In the genomic region with DNA sequence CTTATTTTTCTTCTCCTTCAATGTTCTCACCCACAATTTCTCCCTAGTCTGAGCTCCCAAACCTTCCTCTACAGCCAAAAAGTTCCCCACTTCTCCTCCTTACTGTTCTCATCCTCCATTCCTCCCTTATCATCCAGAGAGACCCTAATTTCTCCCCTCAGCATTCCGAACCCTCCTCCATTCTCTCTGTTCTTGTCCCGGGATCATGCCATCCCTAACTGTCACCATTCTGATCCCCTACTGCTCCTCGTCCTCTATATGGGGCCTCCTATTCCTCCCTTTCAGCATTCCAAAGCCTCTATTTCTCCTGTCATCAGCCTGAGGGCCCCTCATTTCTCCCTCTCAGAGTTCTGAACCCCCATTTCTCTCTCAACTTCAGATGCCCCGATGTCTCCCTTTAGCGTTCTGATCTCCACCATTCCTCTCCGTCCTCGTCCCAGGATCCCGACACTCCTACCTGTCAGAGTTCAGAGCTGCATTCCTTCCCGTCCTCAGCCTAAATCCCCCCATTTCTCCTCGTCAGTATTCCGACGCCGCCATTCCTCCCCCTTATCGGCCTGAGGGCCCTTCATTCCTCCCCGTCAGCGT, we compare ENCODE assay signal across 8 cellular contexts. TPM values are rescaled to one million over a fixed set of nuclear protein-coding genes. Genes with fewer than 3 reads are reported as not detected.
A peak's percentile ranks its signal among the peaks of the same experiment; 100 is the strongest.
DNase-seq lines count a peak whose midpoint lies in the region; ATAC-seq, FAIRE-seq and TF ChIP-seq lines count a peak whose summit lies in the region.

No MANE protein-coding gene starts in this region.

- peaks cover 13 to 70% (median 23%) of the 10 kb centered on the region in 4 donors for H3K36me3 ChIP-seq in sigmoid colon

- TF ChIP-seq CTCF in GM12865 (IDR thresholded peaks at IDR 0.05; ENCODE audit: insufficient read depth, low read depth, low read length, missing control alignments) (no peak), fibroblast of the aortic adventitia (IDR thresholded peaks at IDR 0.05; ENCODE audit: insufficient read depth, low read length) (no peak), sigmoid colon (IDR thresholded peaks at IDR 0.05) (no peak)

- peak overlapping the region; percentile 93 to 96 (median 94) for H3K27ac ChIP-seq in sigmoid colon

- ATAC-seq in T-helper 17 cell (no peak), HG02981 (IDR thresholded peaks at IDR 0.05; ENCODE audit: unreplicated experiment) (no peak), HG03196 (IDR thresholded peaks at IDR 0.05; ENCODE audit: unreplicated experiment) (no peak)

- H3K27ac Mint-ChIP-seq in T-helper 17 cell, result peak overlapping the region; percentile 96

- peak overlapping the region; percentile 97 for H3K4me3 Mint-ChIP-seq in T-helper 17 cell

- TF ChIP-seq EP300 in sigmoid colon (IDR thresholded peaks at IDR 0.05), result no peak

- 1 to 2% methylated on average over 16 of the region's 16 CpGs for WGBS in sigmoid colon, 2 donors

- intact Hi-C loops in sigmoid colon (cut with DNase I), result loop anchor here (2.0 to 10.0 kb wide), 7 partner anchors 14 to 1736 kb away; a partner anchor contains a TSS

- peaks cover 19% of the 10 kb centered on the region for H3K36me3 Mint-ChIP-seq in T-helper 17 cell (ENCODE audit: low read depth)

- H3K27me3 ChIP-seq in sigmoid colon, result no peaks in the 10 kb centered on the region

- H3K27me3 Mint-ChIP-seq in T-helper 17 cell, result no peaks in the 10 kb centered on the region

- H3K9me3 ChIP-seq in T-helper 17 cell (ENCODE audit: control insufficient read depth, low read length, poor library complexity, severe bottlenecking) (no peaks in the 10 kb centered on the region), sigmoid colon (no peaks in the 10 kb centered on the region)

- FAIRE-seq in GM12892 (lab: Jason Lieb, UNC), result no peak

- no peak for TF ChIP-seq POLR2A in sigmoid colon (IDR thresholded peaks at IDR 0.05)
- TF ChIP-seq POLR2A in GM12892 (IDR thresholded peaks at IDR 0.05; ENCODE audit: low read depth, low read length), result no peak

- peaks cover 34% of the 10 kb centered on the region for H3K4me1 Mint-ChIP-seq in T-helper 17 cell

- DNase-seq in GM12865 (ENCODE audit: low read depth) (no peak), T-helper 17 cell (no peak), fibroblast of the aortic adventitia (ENCODE audit: low read depth) (no peak), sigmoid colon (no peak), LoVo (ENCODE audit: low spot score) (no peak), GM12892 (ENCODE audit: insufficient read length) (no peak)

- peaks cover 0 to 32% (median 28%) of the 10 kb centered on the region in 4 donors for H3K4me1 ChIP-seq in sigmoid colon

- peak overlapping the region; percentile 90 for H3K4me3 ChIP-seq in GM12865 (ENCODE audit: low read depth, low read length)
- H3K4me3 ChIP-seq in fibroblast of the aortic adventitia (ENCODE audit: low read depth, low read length), result peak overlapping the region; percentile 100
- H3K4me3 ChIP-seq in sigmoid colon, result peak overlapping the region; percentile 74 to 99 (median 92)

RNA-seq across cellular contexts. Expression of a gene that starts 0.5 kb away (rescaled TPM):
- total RNA-seq in T-helper 17 cell (10 to 100 TPM; 88.9 to 89.1 TPM), fibroblast of the aortic adventitia (ENCODE audit: low replicate concordance) (42.7 and 50.3 TPM in 2 replicates), sigmoid colon (10 to 100 TPM; 58.9 to 93.6 (median 75.5) TPM)
- polyA plus RNA-seq in sigmoid colon, result 10 to 100 TPM; 25.9 to 45.8 (median 33.0) TPM
- polyA plus RNA-seq in GM12892 (2012; ENCODE audit: missing spikeins), result 47.7 TPM

RNA-seq across cellular contexts. Expression of a gene that starts 6.7 kb away (rescaled TPM):
- total RNA-seq in T-helper 17 cell (100 to 1,000 TPM; 118 to 129 TPM), fibroblast of the aortic adventitia (ENCODE audit: low replicate concordance) (44.6 and 68.4 TPM in 2 replicates), sigmoid colon (10 to 100 TPM; 34.2 to 58.9 (median 51.1) TPM)
- 10 to 100 TPM; 27.0 to 83.2 (median 43.2) TPM for polyA plus RNA-seq in sigmoid colon
- polyA plus RNA-seq in GM12892 (2012; ENCODE audit: missing spikeins), result 108 TPM

RNA-seq across cellular contexts. Expression of a gene that starts 14.5 kb away (rescaled TPM):
- under 1 TPM; 0.42 to 0.70 TPM for total RNA-seq in T-helper 17 cell
- total RNA-seq in fibroblast of the aortic adventitia (ENCODE audit: low replicate concordance), result 0.27 and 0.57 TPM in 2 replicates
- under 1 TPM in 1 of 4 donors, not detected in 3; 0.27 TPM for total RNA-seq in sigmoid colon
- polyA plus RNA-seq in sigmoid colon, result under 1 TPM in 2 of 3 donors, not detected in 1; 0.23 to 0.46 TPM
- polyA plus RNA-seq in GM12892 (2012; ENCODE audit: missing spikeins), result 0.23 TPM
